Comparison of ENCODE assay signal across 2 cellular contexts in genomic region chr5:13540154-13540815, GRCh38.
TF ChIP-seq lines count a peak whose summit lies in the region.

No MANE protein-coding gene starts in this region.

TF ChIP-seq in GM23338, 12 proteins besides CTCF, POLR2A, EP300 and RAD21 (continued from another document):
- no peak for TF ChIP-seq ZNF462 (CRISPR knock-in tag; IDR thresholded peaks at IDR 0.05)
TF ChIP-seq in GM23338: peak in this region for 1.

TF ChIP-seq in H1, 55 proteins besides CTCF, POLR2A, EP300 and RAD21 (continued from another document):
- no peak for TF ChIP-seq MAFK (IDR thresholded peaks at IDR 0.05; ENCODE audit: low read depth, low read length)
